18 cellular contexts compared by ENCODE assay signal in genomic region chr15:33968224-33968623, GRCh38.
A peak's percentile ranks its signal among the peaks of the same experiment; 100 is the strongest.
DNase-seq lines count a peak whose midpoint lies in the region; ATAC-seq lines count a peak whose summit lies in the region.
"Had no signal": no experiment of that assay in that cellular context is flagged by ENCODE, and none has a peak within 500 bp of the region (broad histone marks: within the 10 kb centered on the region; RNA-seq: fewer than 3 reads in every experiment).

A gene with protein sequence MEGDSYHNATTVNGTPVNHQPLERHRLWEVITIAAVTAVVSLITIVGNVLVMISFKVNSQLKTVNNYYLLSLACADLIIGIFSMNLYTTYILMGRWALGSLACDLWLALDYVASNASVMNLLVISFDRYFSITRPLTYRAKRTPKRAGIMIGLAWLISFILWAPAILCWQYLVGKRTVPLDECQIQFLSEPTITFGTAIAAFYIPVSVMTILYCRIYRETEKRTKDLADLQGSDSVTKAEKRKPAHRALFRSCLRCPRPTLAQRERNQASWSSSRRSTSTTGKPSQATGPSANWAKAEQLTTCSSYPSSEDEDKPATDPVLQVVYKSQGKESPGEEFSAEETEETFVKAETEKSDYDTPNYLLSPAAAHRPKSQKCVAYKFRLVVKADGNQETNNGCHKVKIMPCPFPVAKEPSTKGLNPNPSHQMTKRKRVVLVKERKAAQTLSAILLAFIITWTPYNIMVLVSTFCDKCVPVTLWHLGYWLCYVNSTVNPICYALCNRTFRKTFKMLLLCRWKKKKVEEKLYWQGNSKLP (plus strand): TSS chr15:33968497. CDS start chr15:34062718, 94,221 bp downstream.

- H3K9me3 ChIP-seq in endocrine pancreas (ENCODE audit: control insufficient read depth, low read length): no peaks in the 10 kb centered on the region
- H3K9me3 ChIP-seq: heart left ventricle, vagina had no signal

- DNase-seq in COR-L47 (lab: John Stamatoyannopoulos, UW): peak; percentile 79
- DNase-seq in NCI-H1930 (lab: John Stamatoyannopoulos, UW): peak; percentile 52 to 70
- DNase-seq in OCI-M1 (lab: John Stamatoyannopoulos, UW): peak; percentile 52
- no peak for DNase-seq in activated effector memory CD4-positive, alpha-beta T cell treated with anti-CD3 and anti-CD28 coated beads, Interleukin-2, amount 50 U/mL, for 16 hours
- no peak for DNase-seq in Kasumi-1 (lab: John Stamatoyannopoulos, UW)
- no peak for DNase-seq in stimulated activated CD4-positive, alpha-beta T cell treated with anti-CD3 and anti-CD28 coated beads, Interleukin-4, amount 100 ng/mL, for 4 hours
- DNase-seq: activated CD4-positive, alpha-beta T cell treated with anti-CD3 and anti-CD28 coated beads, Interleukin-2, amount 50 U/mL, for 48 hours; activated T-cell treated with anti-CD3 and anti-CD28 coated beads, Interleukin-2, amount 50 U/mL, for 24 hours; CD4-positive, alpha-beta memory T cell; heart left ventricle; natural killer cell; NCI-H1694; T-helper 9 cell had no signal

- no peak for ATAC-seq in HG02588 (IDR thresholded peaks at IDR 0.05; ENCODE audit: unreplicated experiment)
- ATAC-seq: activated naive CD4-positive, alpha-beta T cell treated with anti-CD3 and anti-CD28 coated beads, Interleukin-2, amount 50 U/mL, for 72 hours; heart left ventricle; K562; natural killer cell had no signal

- no peaks in the 10 kb centered on the region for H3K4me1 ChIP-seq in endocrine pancreas (ENCODE audit: control insufficient read depth, insufficient read depth, low read length)
- H3K4me1 ChIP-seq: vagina had no signal

- H3K9ac ChIP-seq in endocrine pancreas (ENCODE audit: control insufficient read depth, insufficient read depth, low read length): peak within 1 kb of the TSS; percentile 19

- no peaks in the 10 kb centered on the region for H3K36me3 ChIP-seq in endocrine pancreas (ENCODE audit: control insufficient read depth, insufficient read depth, low read length)
- H3K36me3 ChIP-seq: heart left ventricle, vagina had no signal

- H3K27me3 ChIP-seq in endocrine pancreas (ENCODE audit: control insufficient read depth, insufficient read depth, low read length): no peaks in the 10 kb centered on the region
- H3K27me3 ChIP-seq: heart left ventricle, vagina had no signal

- peak within 1 kb of the TSS; percentile 57 for H3K4me3 ChIP-seq in endocrine pancreas (ENCODE audit: control insufficient read depth, insufficient read depth, low read length)
- H3K4me3 ChIP-seq: heart left ventricle, K562, vagina had no signal

Comparison
In these comparisons a context has a peak if more than half of its experiments do, and no peak if none do; other contexts are left out.
1. DNase-seq: peak in COR-L47 (single experiment), NCI-H1930 (2 of 2) and OCI-M1 (single experiment); none in activated effector memory CD4-positive, alpha-beta T cell treated with anti-CD3 and anti-CD28 coated beads, Interleukin-2, amount 50 U/mL, for 16 hours (single experiment), Kasumi-1 (0 of 2) and stimulated activated CD4-positive, alpha-beta T cell treated with anti-CD3 and anti-CD28 coated beads, Interleukin-4, amount 100 ng/mL, for 4 hours (0 of 2).